Comparison of ENCODE assay signal across 23 cellular contexts in the genomic region with DNA sequence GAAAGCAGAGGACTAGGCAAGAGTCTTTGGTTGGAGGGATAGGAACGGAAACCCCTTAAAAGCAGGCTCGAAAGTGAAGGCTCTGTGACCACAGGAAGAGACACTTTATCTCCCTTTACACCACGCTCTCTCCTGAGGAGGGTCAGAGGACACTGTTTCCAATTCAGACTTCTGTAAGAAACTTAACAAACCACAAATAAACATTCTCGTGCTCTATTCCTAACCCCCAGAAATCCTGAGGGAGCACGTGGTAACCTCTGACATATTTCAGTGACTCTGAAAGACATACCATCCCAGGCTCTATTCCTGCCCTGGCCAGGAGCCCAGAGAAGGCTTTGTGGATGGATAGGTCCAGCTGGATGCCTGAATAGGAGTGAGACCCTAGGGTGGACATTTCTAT.
"Had no signal": no experiment of that assay in that cellular context is flagged by ENCODE, and none has a peak within 500 bp of the region (broad histone marks: within the 10 kb centered on the region; RNA-seq: fewer than 3 reads in every experiment).

No MANE protein-coding gene starts in this region.

- H3K4me3 ChIP-seq: cardiac muscle cell, esophagus muscularis mucosa, lung, psoas muscle, smooth muscle cell, testis had no signal

- H3K36me3 ChIP-seq: cardiac muscle cell, esophagus muscularis mucosa had no signal

- H3K27ac Mint-ChIP-seq: activated B cell treated with CpG ODN at 0.5 μM for 24 hours; activated CD8-positive, alpha-beta T cell treated with anti-CD3 and anti-CD28 coated beads for 36 hours; activated naive CD8-positive, alpha-beta T cell treated with anti-CD3 and anti-CD28 coated beads for 36 hours; activated T-helper 17 cell treated with anti-CD3 and anti-CD28 coated beads, Interleukin-2, amount 50 U/mL, for 72 hours; mesothelial cell of epicardium; natural killer cell treated with Interleukin-12 subunit alpha and Interleukin-12 subunit beta and Interleukin-15 and Interleukin-18, amount 100 ng/mL, for 72 hours; stimulated activated naive CD8-positive, alpha-beta T cell treated with anti-CD3 and anti-CD28 coated beads, Interleukin-15, amount 100 ng/mL, for 72 hours; T-cell; type B pancreatic cell had no signal

- H3K27ac ChIP-seq: cardiac muscle cell, esophagus muscularis mucosa, psoas muscle, testis had no signal

- DNase-seq: activated B cell treated with CpG ODN at 0.5 μM for 24 hours; activated CD4-positive, alpha-beta T cell treated with anti-CD3 and anti-CD28 coated beads for 48 hours; activated CD8-positive, alpha-beta T cell treated with anti-CD3 and anti-CD28 coated beads for 36 hours; activated naive CD4-positive, alpha-beta T cell; activated naive CD8-positive, alpha-beta T cell treated with anti-CD3 and anti-CD28 coated beads for 36 hours; activated T-cell treated with anti-CD3 and anti-CD28 coated beads, Interleukin-2, amount 50 U/mL, for 1 hour; dermis blood vessel endothelial cell; effector memory CD4-positive, alpha-beta T cell; psoas muscle; right cardiac atrium; stimulated activated CD4-positive, alpha-beta T cell treated with anti-CD3 and anti-CD28 coated beads, Interleukin-4, amount 100 ng/mL, for 1 hour; stimulated activated naive CD8-positive, alpha-beta T cell treated with anti-CD3 and anti-CD28 coated beads, Interleukin-15, amount 100 ng/mL, for 72 hours; T-cell; testis had no signal

- ATAC-seq: activated CD8-positive, alpha-beta T cell treated with anti-CD3 and anti-CD28 coated beads for 36 hours; activated T-helper 17 cell treated with anti-CD3 and anti-CD28 coated beads, Interleukin-2, amount 50 U/mL, for 72 hours; natural killer cell treated with Interleukin-12 subunit alpha and Interleukin-12 subunit beta and Interleukin-15 and Interleukin-18, amount 100 ng/mL, for 72 hours; psoas muscle; right cardiac atrium; SK-N-SH treated with all-trans-retinoic acid at 6 μM for 48 hours; stimulated activated naive CD8-positive, alpha-beta T cell treated with anti-CD3 and anti-CD28 coated beads, Interleukin-15, amount 100 ng/mL, for 72 hours; T-cell had no signal

- H3K4me1 Mint-ChIP-seq: activated B cell treated with CpG ODN at 0.5 μM for 24 hours; activated naive CD8-positive, alpha-beta T cell treated with anti-CD3 and anti-CD28 coated beads for 36 hours; activated T-helper 17 cell treated with anti-CD3 and anti-CD28 coated beads, Interleukin-2, amount 50 U/mL, for 72 hours; stimulated activated naive CD8-positive, alpha-beta T cell treated with anti-CD3 and anti-CD28 coated beads, Interleukin-15, amount 100 ng/mL, for 72 hours; T-cell had no signal

- H3K27me3 Mint-ChIP-seq: activated B cell treated with CpG ODN at 0.5 μM for 24 hours; activated CD8-positive, alpha-beta T cell treated with anti-CD3 and anti-CD28 coated beads for 36 hours; activated T-helper 17 cell treated with anti-CD3 and anti-CD28 coated beads, Interleukin-2, amount 50 U/mL, for 72 hours; natural killer cell treated with Interleukin-12 subunit alpha and Interleukin-12 subunit beta and Interleukin-15 and Interleukin-18, amount 100 ng/mL, for 72 hours; type B pancreatic cell had no signal

- H3K4me1 ChIP-seq: esophagus muscularis mucosa, psoas muscle had no signal

- H3K9me3 ChIP-seq: esophagus muscularis mucosa, psoas muscle, testis had no signal

- H3K27me3 ChIP-seq: cardiac muscle cell, testis had no signal

- H3K36me3 Mint-ChIP-seq: activated naive CD8-positive, alpha-beta T cell treated with anti-CD3 and anti-CD28 coated beads for 36 hours; mesothelial cell of epicardium; natural killer cell treated with Interleukin-12 subunit alpha and Interleukin-12 subunit beta and Interleukin-15 and Interleukin-18, amount 100 ng/mL, for 72 hours; T-cell; type B pancreatic cell had no signal

- H3K4me3 Mint-ChIP-seq: activated B cell treated with CpG ODN at 0.5 μM for 24 hours; activated CD8-positive, alpha-beta T cell treated with anti-CD3 and anti-CD28 coated beads for 36 hours; activated naive CD8-positive, alpha-beta T cell treated with anti-CD3 and anti-CD28 coated beads for 36 hours; activated T-helper 17 cell treated with anti-CD3 and anti-CD28 coated beads, Interleukin-2, amount 50 U/mL, for 72 hours; mesothelial cell of epicardium; natural killer cell treated with Interleukin-12 subunit alpha and Interleukin-12 subunit beta and Interleukin-15 and Interleukin-18, amount 100 ng/mL, for 72 hours; stimulated activated naive CD8-positive, alpha-beta T cell treated with anti-CD3 and anti-CD28 coated beads, Interleukin-15, amount 100 ng/mL, for 72 hours; T-cell; type B pancreatic cell had no signal

- H3K9me3 Mint-ChIP-seq: activated naive CD8-positive, alpha-beta T cell treated with anti-CD3 and anti-CD28 coated beads for 36 hours; activated T-helper 17 cell treated with anti-CD3 and anti-CD28 coated beads, Interleukin-2, amount 50 U/mL, for 72 hours; type B pancreatic cell had no signal
